ENCODE assay signal across 17 cellular contexts in the genomic region with DNA sequence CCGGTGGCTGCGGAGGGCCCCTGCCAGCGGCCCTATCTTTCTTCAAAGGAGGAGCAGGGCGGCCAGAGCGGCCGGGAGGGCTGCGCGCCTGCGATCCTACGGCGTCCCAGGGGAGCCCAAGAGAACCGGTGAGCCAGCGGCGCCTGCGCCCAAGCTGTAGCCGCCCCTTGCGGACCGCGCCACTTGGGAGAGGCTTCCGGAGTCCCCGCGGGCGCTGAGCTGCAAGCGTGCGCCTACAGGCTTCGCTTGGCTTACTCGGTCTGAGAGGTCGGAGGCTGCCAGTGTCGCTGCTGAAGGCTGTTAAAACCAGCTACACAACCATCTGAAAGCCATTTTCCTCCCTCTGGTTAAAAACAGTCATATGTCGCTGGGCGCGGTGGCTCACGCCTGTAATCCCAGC. TPM values are rescaled to one million over a fixed set of nuclear protein-coding genes. Genes with fewer than 3 reads are reported as not detected.
"Had no signal": no experiment of that assay in that cellular context is flagged by ENCODE, and none has a peak within 500 bp of the region (broad histone marks: within the 10 kb centered on the region; RNA-seq: fewer than 3 reads in every experiment).

No MANE protein-coding gene starts in this region.

RNA-seq across cellular contexts. Expression of a gene that starts 40.0 kb away (rescaled TPM):
- total RNA-seq: activated B cell treated with CpG ODN at 0.5 μM for 24 hours; activated CD8-positive, alpha-beta T cell treated with anti-CD3 and anti-CD28 coated beads for 36 hours; activated T-cell treated with anti-CD3 and anti-CD28 coated beads, Interleukin-2, amount 50 U/mL, for 4 hours; activated T-helper 17 cell treated with anti-CD3 and anti-CD28 coated beads, Interleukin-2, amount 50 U/mL, for 72 hours; endothelial cell of umbilical vein; lung microvascular endothelial cell; osteoblast; progenitor cell of endocrine pancreas; renal cortical epithelial cell; sciatic nerve; suprapubic skin; tibial nerve; uterus had no signal
- polyA plus RNA-seq: endothelial cell of umbilical vein, esophagus, immature natural killer cell, small intestine, stomach had no signal
